ENCODE assay signal across 15 cellular contexts in the genomic region with DNA sequence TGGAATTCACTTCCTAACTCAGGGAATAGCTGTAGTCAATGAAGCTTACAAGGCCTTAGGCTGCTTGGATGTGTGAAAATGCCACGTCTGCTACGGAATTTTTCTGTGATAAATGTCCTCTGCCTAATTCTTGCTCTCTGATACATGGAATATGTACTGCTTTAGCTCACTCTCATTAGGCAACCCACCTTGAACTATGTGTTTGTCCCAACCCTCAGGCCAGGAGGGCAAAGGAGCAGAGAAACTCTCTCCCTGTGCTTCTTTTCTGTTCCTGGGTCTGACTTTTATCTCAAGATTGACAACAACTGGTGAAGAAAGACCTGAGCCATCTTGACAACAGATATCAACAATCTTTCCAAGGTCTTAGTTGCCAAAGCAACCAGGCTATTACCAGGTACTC.
DNase-seq lines count a peak whose midpoint lies in the region; ATAC-seq, FAIRE-seq and TF ChIP-seq lines count a peak whose summit lies in the region.
"Had no signal": no experiment of that assay in that cellular context is flagged by ENCODE, and none has a peak within 500 bp of the region (broad histone marks: within the 10 kb centered on the region; RNA-seq: fewer than 3 reads in every experiment).

No MANE protein-coding gene starts in this region.

- WGBS in hepatocyte (ENCODE audit: low lambda C conversion rate, missing lambda C conversion rate), result 35% methylated on average over 2 of the region's 2 CpGs

- no peaks in the 10 kb centered on the region for H3K9me2 ChIP-seq in hepatocyte (replicated peaks; ENCODE audit: insufficient read depth)

- no peak for TF ChIP-seq CTCF in hepatocyte (IDR thresholded peaks at IDR 0.05; ENCODE audit: poor library complexity)
- no peak for TF ChIP-seq CTCF in nephron (IDR thresholded peaks at IDR 0.05; ENCODE audit: unreplicated experiment in 3 of 3)
- no peak for TF ChIP-seq CTCF in type B pancreatic cell (conservative IDR thresholded peaks at IDR 0.05)

- H3K9me3 ChIP-seq in hepatocyte (ENCODE audit: low read depth) (no peaks in the 10 kb centered on the region), HAP-1 (no peaks in the 10 kb centered on the region)

- no peaks in the 10 kb centered on the region for H3K79me2 ChIP-seq in hepatocyte

- no peaks in the 10 kb centered on the region for H3K27me3 Mint-ChIP-seq in nephron (ENCODE audit: low read depth)
- H3K27me3 Mint-ChIP-seq in type B pancreatic cell, result no peaks in the 10 kb centered on the region

- H4K20me1 ChIP-seq in hepatocyte (ENCODE audit: insufficient read depth, poor library complexity, severe bottlenecking), result no peaks in the 10 kb centered on the region
- H4K20me1 ChIP-seq: BLaER1 treated with 17β-estradiol and CSF1 and Interleukin-3, amounts not matched to agents 10 nM and 100 nM had no signal

- H3K4me3 ChIP-seq in hepatocyte (no peak overlapping the region), HAP-1 (no peak overlapping the region)
- H3K4me3 ChIP-seq: BLaER1 treated with 17β-estradiol and CSF1 and Interleukin-3, amounts not matched to agents 10 nM and 100 nM had no signal

- peak; percentile 55 for FAIRE-seq in H54 (lab: Jason Lieb, UNC)
- FAIRE-seq: GM19239 had no signal

- H3K27ac ChIP-seq in hepatocyte, result no peak overlapping the region
- H3K27ac ChIP-seq: BLaER1 treated with 17β-estradiol and CSF1 and Interleukin-3, amounts not matched to agents 10 nM and 100 nM had no signal

- H3K27me3 ChIP-seq in hepatocyte (no peaks in the 10 kb centered on the region), HAP-1 (ENCODE audit: low read depth) (no peaks in the 10 kb centered on the region)
- H3K27me3 ChIP-seq: BLaER1 treated with 17β-estradiol and CSF1 and Interleukin-3, amounts not matched to agents 10 nM and 100 nM had no signal

- no peak overlapping the region for H2AFZ ChIP-seq in hepatocyte

- DNase-seq in H54 (ENCODE audit: insufficient read length, low spot score), result no peak
- DNase-seq in hepatocyte (ENCODE audit: low spot score), result peak; percentile 5
- no peak for DNase-seq in type B pancreatic cell (ENCODE audit: extremely low spot score, unreplicated experiment)
- no peak for DNase-seq in HAP-1 (ENCODE audit: low spot score in 2 of 2)
- DNase-seq in activated gamma-delta T cell treated with Interleukin-2 at 50 U/mL for 16 hours, result no peak
- DNase-seq: 8988T; ACHN; CD4-positive, CD25-positive, alpha-beta regulatory T cell; DMS53; GF-D8 had no signal

- no peak overlapping the region for H3K4me2 ChIP-seq in hepatocyte
- H3K4me2 ChIP-seq: BLaER1 treated with 17β-estradiol and CSF1 and Interleukin-3, amounts not matched to agents 10 nM and 100 nM had no signal

- H3K4me3 Mint-ChIP-seq in nephron (no peak overlapping the region), type B pancreatic cell (no peak overlapping the region)
- H3K4me3 Mint-ChIP-seq: CD4-positive, CD25-positive, alpha-beta regulatory T cell; IgD-negative memory B cell had no signal

- in situ Hi-C loops in HAP-1 (cut with MboI; ENCODE audit: low sequenced_read_pairs), result no loop called here

- no peak for TF ChIP-seq POLR2A in H54 (IDR thresholded peaks at IDR 0.05; ENCODE audit: low read depth, low read length)

- no peaks in the 10 kb centered on the region for H3K4me1 ChIP-seq in hepatocyte (ENCODE audit: insufficient read depth)
- no peaks in the 10 kb centered on the region for H3K4me1 ChIP-seq in HAP-1
- H3K4me1 ChIP-seq: BLaER1 treated with 17β-estradiol and CSF1 and Interleukin-3, amounts not matched to agents 10 nM and 100 nM had no signal

- no peak for ATAC-seq in HG02970 (IDR thresholded peaks at IDR 0.05; ENCODE audit: low FRiP score, unreplicated experiment)

- H3K36me3 Mint-ChIP-seq in nephron (ENCODE audit: low read depth) (no peaks in the 10 kb centered on the region), type B pancreatic cell (no peaks in the 10 kb centered on the region)
- H3K36me3 Mint-ChIP-seq: CD4-positive, CD25-positive, alpha-beta regulatory T cell; IgD-negative memory B cell had no signal

- H3K27ac Mint-ChIP-seq in nephron, result peak overlapping the region; percentile 42 to 72 (median 65)
- peak overlapping the region; percentile 35 for H3K27ac Mint-ChIP-seq in type B pancreatic cell
- H3K27ac Mint-ChIP-seq: CD4-positive, CD25-positive, alpha-beta regulatory T cell; IgD-negative memory B cell had no signal

- H3K9me3 Mint-ChIP-seq in nephron (peaks cover 2% of the 10 kb centered on the region), type B pancreatic cell (peaks cover 9% of the 10 kb centered on the region)

- H3K36me3 ChIP-seq in hepatocyte (replicated peaks; ENCODE audit: insufficient read depth, low read depth) (no peaks in the 10 kb centered on the region), HAP-1 (replicated peaks) (no peaks in the 10 kb centered on the region)
- H3K36me3 ChIP-seq: BLaER1 treated with 17β-estradiol and CSF1 and Interleukin-3, amounts not matched to agents 10 nM and 100 nM had no signal

- H3K4me1 Mint-ChIP-seq in nephron (peaks cover 6% of the 10 kb centered on the region), type B pancreatic cell (ENCODE audit: unreplicated experiment) (peaks cover 10% of the 10 kb centered on the region)
- H3K4me1 Mint-ChIP-seq: CD4-positive, CD25-positive, alpha-beta regulatory T cell; IgD-negative memory B cell had no signal
